14 cellular contexts compared by ENCODE assay signal in the genomic region with DNA sequence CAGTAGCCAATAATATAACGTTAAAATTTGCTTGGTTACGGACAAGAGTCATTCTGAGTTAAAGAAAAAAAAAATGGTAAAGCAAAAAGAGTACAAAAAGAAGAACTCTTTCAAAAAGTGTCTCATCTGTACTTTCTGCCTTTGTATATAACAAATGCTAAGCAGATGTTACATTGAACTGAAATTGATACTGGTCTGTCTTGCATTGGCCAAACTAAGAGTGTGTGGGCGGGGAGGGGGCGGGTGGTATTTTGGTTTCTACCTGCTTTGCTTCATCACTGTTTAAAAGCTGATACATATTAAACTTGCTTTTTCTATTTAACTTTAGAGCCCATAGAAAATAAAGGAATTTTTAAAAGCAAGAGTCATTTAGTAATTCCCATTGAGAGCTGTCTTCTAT.
"Had no signal": no experiment of that assay in that cellular context is flagged by ENCODE, and none has a peak within 500 bp of the region (broad histone marks: within the 10 kb centered on the region; RNA-seq: fewer than 3 reads in every experiment).

No MANE protein-coding gene starts in this region.

- H3K27ac ChIP-seq: breast epithelium, pancreas, stomach, thoracic aorta had no signal

- H3K4me3 Mint-ChIP-seq: activated CD4-positive, alpha-beta memory T cell treated with anti-CD3 and anti-CD28 coated beads for 36 hours; activated naive CD8-positive, alpha-beta T cell treated with anti-CD3 and anti-CD28 coated beads for 36 hours; activated T-cell treated with anti-CD3 and anti-CD28 coated beads, Interleukin-2, amount 50 U/mL, for 4 hours; endodermal cell; neural crest cell had no signal

- H3K27me3 ChIP-seq: breast epithelium, pancreas, stomach had no signal

- H3K27ac Mint-ChIP-seq: activated CD4-positive, alpha-beta memory T cell treated with anti-CD3 and anti-CD28 coated beads for 36 hours; activated naive CD8-positive, alpha-beta T cell treated with anti-CD3 and anti-CD28 coated beads for 36 hours; endodermal cell had no signal

- H3K36me3 ChIP-seq: breast epithelium, pancreas, stomach, thoracic aorta had no signal

- H3K9me3 ChIP-seq: pancreas had no signal

- H3K4me1 ChIP-seq: breast epithelium, stomach had no signal

- H3K4me3 ChIP-seq: breast epithelium, pancreas, stomach, thoracic aorta had no signal

- H3K36me3 Mint-ChIP-seq: activated CD4-positive, alpha-beta memory T cell treated with anti-CD3 and anti-CD28 coated beads for 36 hours; activated naive CD8-positive, alpha-beta T cell treated with anti-CD3 and anti-CD28 coated beads for 36 hours had no signal

- DNase-seq: activated CD4-positive, alpha-beta memory T cell treated with anti-CD3 and anti-CD28 coated beads for 36 hours; activated effector memory CD4-positive, alpha-beta T cell treated with anti-CD3 and anti-CD28 coated beads, Interleukin-2, amount 50 U/mL, for 16 hours; activated naive CD8-positive, alpha-beta T cell treated with anti-CD3 and anti-CD28 coated beads for 36 hours; activated T-cell treated with anti-CD3 and anti-CD28 coated beads, Interleukin-2, amount 50 U/mL, for 4 hours; anterior cingulate cortex; endodermal cell; hippocampal formation; kidney glomerular epithelial cell; pancreas; stimulated activated CD4-positive, alpha-beta T cell treated with anti-CD3 and anti-CD28 coated beads, Interleukin-4, amount 100 ng/mL, for 4 hours; stomach had no signal

- H3K4me1 Mint-ChIP-seq: endodermal cell, neural crest cell had no signal

- ATAC-seq: activated T-cell treated with anti-CD3 and anti-CD28 coated beads, Interleukin-2, amount 50 U/mL, for 4 hours; pancreas had no signal
